In the genomic region with DNA sequence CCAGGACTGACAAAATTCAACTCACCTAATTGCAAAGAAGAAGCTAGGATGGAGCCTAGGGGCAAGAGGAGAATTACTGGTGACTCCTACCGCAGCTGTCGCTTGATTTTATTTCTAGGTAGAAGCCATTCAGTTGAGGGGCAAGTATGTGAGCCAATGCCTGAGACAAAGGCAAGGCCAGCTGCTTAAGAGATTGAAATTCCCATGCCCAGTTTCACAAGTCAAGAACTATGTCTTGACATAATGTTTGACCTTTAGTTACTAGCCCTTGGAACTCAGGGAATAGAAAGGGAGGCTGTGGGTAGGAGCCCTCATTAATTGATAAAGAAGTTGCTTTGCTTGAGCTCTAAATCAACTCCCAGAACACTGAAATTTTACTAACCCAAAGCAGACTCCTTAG, we compare ENCODE assay signal across 40 cellular contexts. TPM values are rescaled to one million over a fixed set of nuclear protein-coding genes. Genes with fewer than 3 reads are reported as not detected.
"Had no signal": no experiment of that assay in that cellular context is flagged by ENCODE, and none has a peak within 500 bp of the region (broad histone marks: within the 10 kb centered on the region; RNA-seq: fewer than 3 reads in every experiment).

No MANE protein-coding gene starts in this region.

- H3K36me3 Mint-ChIP-seq: activated naive CD4-positive, alpha-beta T cell treated with anti-CD3 and anti-CD28 coated beads, Interleukin-2, amount 10 ng/mL, durations not matched to agents 7 days and 5 days; activated naive CD4-positive, alpha-beta T cell treated with anti-CD3 and anti-CD28 coated beads, Interleukin-2, amount 50 U/mL, for 24 hours; activated naive CD4-positive, alpha-beta T cell treated with anti-CD3 and anti-CD28 coated beads, Interleukin-2, amount 50 U/mL, for 72 hours; activated naive CD8-positive, alpha-beta T cell; activated naive CD8-positive, alpha-beta T cell treated with anti-CD3 and anti-CD28 coated beads for 36 hours; activated naive CD8-positive, alpha-beta T cell treated with anti-CD3 and anti-CD28 coated beads, Interleukin-2, amount 10 ng/mL, durations not matched to agents 7 days and 5 days; brain had no signal

- H3K4me3 Mint-ChIP-seq: activated naive CD4-positive, alpha-beta T cell treated with anti-CD3 and anti-CD28 coated beads for 36 hours; activated naive CD4-positive, alpha-beta T cell treated with anti-CD3 and anti-CD28 coated beads, Interleukin-2, amount 10 ng/mL, durations not matched to agents 7 days and 5 days; activated naive CD4-positive, alpha-beta T cell treated with anti-CD3 and anti-CD28 coated beads, Interleukin-2, amount 50 U/mL, for 24 hours; activated naive CD8-positive, alpha-beta T cell; activated naive CD8-positive, alpha-beta T cell treated with anti-CD3 and anti-CD28 coated beads for 36 hours; activated naive CD8-positive, alpha-beta T cell treated with anti-CD3 and anti-CD28 coated beads, Interleukin-2, amount 10 ng/mL, durations not matched to agents 7 days and 5 days; activated naive CD8-positive, alpha-beta T cell treated with anti-CD3 and anti-CD28 coated beads, Interleukin-2, amount 50 U/mL, for 24 hours; activated T-cell treated with anti-CD3 and anti-CD28 coated beads, Interleukin-2, amount 50 U/mL, for 24 hours; activated T-cell treated with anti-CD3 and anti-CD28 coated beads, Interleukin-2, amount 50 U/mL, for 4 hours; activated T-cell treated with anti-CD3 and anti-CD28 coated beads, Interleukin-2, amount 50 U/mL, for 72 hours; activated T-helper 1 cell treated with anti-CD3 and anti-CD28 coated beads, Interleukin-12 subunit alpha, Interleukin-12 subunit beta, Interleukin-2, Interleukin-4 antibody, amounts not matched to agents 30 ng/mL and 10 ng/mL and 1 ng/mL, durations not matched to agents 14 hours and 24 hours and 36 hours; activated T-helper 17 cell treated with anti-CD3 and anti-CD28 coated beads, Interleukin-2, amount 50 U/mL, for 72 hours; brain; central memory CD8-positive, alpha-beta T cell had no signal

- H3K27ac Mint-ChIP-seq: activated naive CD4-positive, alpha-beta T cell treated with anti-CD3 and anti-CD28 coated beads for 36 hours; activated naive CD4-positive, alpha-beta T cell treated with anti-CD3 and anti-CD28 coated beads, Interleukin-2, amount 10 ng/mL, durations not matched to agents 7 days and 5 days; activated naive CD4-positive, alpha-beta T cell treated with anti-CD3 and anti-CD28 coated beads, Interleukin-2, amount 50 U/mL, for 24 hours; activated naive CD4-positive, alpha-beta T cell treated with anti-CD3 and anti-CD28 coated beads, Interleukin-2, amount 50 U/mL, for 72 hours; activated naive CD8-positive, alpha-beta T cell; activated naive CD8-positive, alpha-beta T cell treated with anti-CD3 and anti-CD28 coated beads for 36 hours; activated naive CD8-positive, alpha-beta T cell treated with anti-CD3 and anti-CD28 coated beads, Interleukin-2, amount 10 ng/mL, durations not matched to agents 7 days and 5 days; activated naive CD8-positive, alpha-beta T cell treated with anti-CD3 and anti-CD28 coated beads, Interleukin-2, amount 50 U/mL, for 24 hours; activated T-cell treated with anti-CD3 and anti-CD28 coated beads, Interleukin-2, amount 50 U/mL, for 24 hours; activated T-cell treated with anti-CD3 and anti-CD28 coated beads, Interleukin-2, amount 50 U/mL, for 72 hours; activated T-helper 1 cell treated with anti-CD3 and anti-CD28 coated beads, Interleukin-12 subunit alpha, Interleukin-12 subunit beta, Interleukin-2, Interleukin-4 antibody, amounts not matched to agents 30 ng/mL and 10 ng/mL and 1 ng/mL, durations not matched to agents 14 hours and 24 hours and 36 hours; activated T-helper 17 cell treated with anti-CD3 and anti-CD28 coated beads, Interleukin-2, amount 50 U/mL, for 72 hours; activated T-helper 2 cell treated with anti-CD3 and anti-CD28 coated beads, Interferon-gamma antibody, Interleukin-2, Interleukin-4, amounts not matched to agents 10 μg/mL and 5 μg/mL and 100 μg/mL, durations not matched to agents 14 hours and 24 hours and 36 hours; brain had no signal

- ATAC-seq: activated naive CD4-positive, alpha-beta T cell treated with anti-CD3 and anti-CD28 coated beads, Interleukin-2, amount 50 U/mL, for 72 hours; activated naive CD8-positive, alpha-beta T cell treated with anti-CD3 and anti-CD28 coated beads, Interleukin-2, amount 50 U/mL, for 24 hours; activated T-cell treated with anti-CD3 and anti-CD28 coated beads, Interleukin-2, amount 50 U/mL, for 4 hours; activated T-cell treated with anti-CD3 and anti-CD28 coated beads, Interleukin-2, amount 50 U/mL, for 72 hours; activated T-helper 17 cell treated with anti-CD3 and anti-CD28 coated beads, Interleukin-2, amount 50 U/mL, for 72 hours had no signal

- H3K4me1 Mint-ChIP-seq: activated naive CD4-positive, alpha-beta T cell treated with anti-CD3 and anti-CD28 coated beads, Interleukin-2, amount 10 ng/mL, durations not matched to agents 7 days and 5 days; activated naive CD4-positive, alpha-beta T cell treated with anti-CD3 and anti-CD28 coated beads, Interleukin-2, amount 50 U/mL, for 24 hours; activated naive CD8-positive, alpha-beta T cell treated with anti-CD3 and anti-CD28 coated beads for 36 hours; activated naive CD8-positive, alpha-beta T cell treated with anti-CD3 and anti-CD28 coated beads, Interleukin-2, amount 10 ng/mL, durations not matched to agents 7 days and 5 days; activated naive CD8-positive, alpha-beta T cell treated with anti-CD3 and anti-CD28 coated beads, Interleukin-2, amount 50 U/mL, for 24 hours; activated T-helper 17 cell treated with anti-CD3 and anti-CD28 coated beads, Interleukin-2, amount 50 U/mL, for 72 hours; brain; central memory CD8-positive, alpha-beta T cell had no signal

- H3K27ac ChIP-seq: adrenal gland, ascending aorta, brain microvascular endothelial cell, breast epithelium, cardiac muscle cell had no signal

- H3K27me3 Mint-ChIP-seq: activated naive CD4-positive, alpha-beta T cell treated with anti-CD3 and anti-CD28 coated beads, Interleukin-2, amount 10 ng/mL, durations not matched to agents 7 days and 5 days; activated naive CD8-positive, alpha-beta T cell treated with anti-CD3 and anti-CD28 coated beads, Interleukin-2, amount 50 U/mL, for 24 hours had no signal

- H3K9me3 ChIP-seq: adrenal gland, ascending aorta, breast epithelium had no signal

- H3K27me3 ChIP-seq: adrenal gland, ascending aorta, brain microvascular endothelial cell, breast epithelium, cardiac muscle cell had no signal

- H3K36me3 ChIP-seq: adrenal gland, ascending aorta, brain microvascular endothelial cell, breast epithelium, cardiac muscle cell had no signal

- DNase-seq: activated effector memory CD4-positive, alpha-beta T cell treated with anti-CD3 and anti-CD28 coated beads, Interleukin-2, amount 50 U/mL, for 16 hours; activated effector memory CD4-positive, alpha-beta T cell treated with Interleukin-2 at 50 U/mL for 16 hours; activated gamma-delta T cell; activated gamma-delta T cell treated with Interleukin-2 at 50 U/mL for 16 hours; activated naive CD4-positive, alpha-beta T cell; activated naive CD4-positive, alpha-beta T cell treated with anti-CD3 and anti-CD28 coated beads for 36 hours; activated naive CD4-positive, alpha-beta T cell treated with anti-CD3 and anti-CD28 coated beads, Interleukin-2, amount 10 ng/mL, durations not matched to agents 7 days and 5 days; activated naive CD4-positive, alpha-beta T cell treated with anti-CD3 and anti-CD28 coated beads, Interleukin-2, amount 50 U/mL, for 16 hours; activated naive CD4-positive, alpha-beta T cell treated with Interleukin-2 at 50 U/mL for 16 hours; activated naive CD8-positive, alpha-beta T cell treated with anti-CD3 and anti-CD28 coated beads for 36 hours; activated naive CD8-positive, alpha-beta T cell treated with anti-CD3 and anti-CD28 coated beads, Interleukin-2, amount 10 ng/mL, durations not matched to agents 7 days and 5 days; activated naive CD8-positive, alpha-beta T cell treated with anti-CD3 and anti-CD28 coated beads, Interleukin-2, amount 50 U/mL, for 24 hours; activated T-cell treated with anti-CD3 and anti-CD28 coated beads for 4 hours; activated T-cell treated with anti-CD3 and anti-CD28 coated beads, Interleukin-2, amount 50 U/mL, for 1 hour; activated T-cell treated with anti-CD3 and anti-CD28 coated beads, Interleukin-2, amount 50 U/mL, for 24 hours; activated T-cell treated with anti-CD3 and anti-CD28 coated beads, Interleukin-2, amount 50 U/mL, for 4 hours; activated T-cell treated with anti-CD3 and anti-CD28 coated beads, Interleukin-2, amount 50 U/mL, for 48 hours; activated T-cell treated with anti-CD3 and anti-CD28 coated beads, Interleukin-2, amount 50 U/mL, for 72 hours; adrenal gland; amniotic stem cell; amygdala; anterior cingulate cortex; aorta; brain microvascular endothelial cell; caudate nucleus; central memory CD4-positive, alpha-beta T cell; cerebellar nuclear complex had no signal

- H3K4me1 ChIP-seq: adrenal gland, ascending aorta, breast epithelium had no signal

- FAIRE-seq: astrocyte, bronchial epithelial cell had no signal

- H3K4me3 ChIP-seq: adrenal gland, ascending aorta, breast epithelium, cardiac muscle cell had no signal

- H3K9me3 Mint-ChIP-seq: activated naive CD4-positive, alpha-beta T cell treated with anti-CD3 and anti-CD28 coated beads for 36 hours; activated naive CD4-positive, alpha-beta T cell treated with anti-CD3 and anti-CD28 coated beads, Interleukin-2, amount 10 ng/mL, durations not matched to agents 7 days and 5 days; activated naive CD4-positive, alpha-beta T cell treated with anti-CD3 and anti-CD28 coated beads, Interleukin-2, amount 50 U/mL, for 24 hours; activated naive CD4-positive, alpha-beta T cell treated with anti-CD3 and anti-CD28 coated beads, Interleukin-2, amount 50 U/mL, for 72 hours; activated naive CD8-positive, alpha-beta T cell treated with anti-CD3 and anti-CD28 coated beads for 36 hours; activated naive CD8-positive, alpha-beta T cell treated with anti-CD3 and anti-CD28 coated beads, Interleukin-2, amount 10 ng/mL, durations not matched to agents 7 days and 5 days; activated naive CD8-positive, alpha-beta T cell treated with anti-CD3 and anti-CD28 coated beads, Interleukin-2, amount 50 U/mL, for 24 hours; activated T-cell treated with anti-CD3 and anti-CD28 coated beads, Interleukin-2, amount 50 U/mL, for 24 hours; activated T-cell treated with anti-CD3 and anti-CD28 coated beads, Interleukin-2, amount 50 U/mL, for 4 hours; activated T-cell treated with anti-CD3 and anti-CD28 coated beads, Interleukin-2, amount 50 U/mL, for 72 hours; activated T-helper 1 cell treated with anti-CD3 and anti-CD28 coated beads, Interleukin-12 subunit alpha, Interleukin-12 subunit beta, Interleukin-2, Interleukin-4 antibody, amounts not matched to agents 30 ng/mL and 10 ng/mL and 1 ng/mL, durations not matched to agents 14 hours and 24 hours and 36 hours; activated T-helper 17 cell treated with anti-CD3 and anti-CD28 coated beads, Interleukin-2, amount 50 U/mL, for 72 hours; brain; central memory CD8-positive, alpha-beta T cell had no signal

RNA-seq across cellular contexts. Expression of gene GPR63, which starts 54.0 kb away (rescaled TPM):
- polyA plus RNA-seq: cardiac muscle cell had no signal
